ENCODE assay signal across 8 cellular contexts in genomic region chr5:90802695-90803317, GRCh38.
DNase-seq lines count a peak whose midpoint lies in the region; FAIRE-seq and TF ChIP-seq lines count a peak whose summit lies in the region.

No MANE protein-coding gene starts in this region.

- no peaks in the 10 kb centered on the region for H3K9me2 ChIP-seq in MM.1S (replicated peaks; ENCODE audit: insufficient read depth, low read length)

- H3K4me1 ChIP-seq in HAP-1 (no peaks in the 10 kb centered on the region), MM.1S (ENCODE audit: low read length) (no peaks in the 10 kb centered on the region)

- H4K20me1 ChIP-seq in MM.1S (ENCODE audit: insufficient read depth, low read length) = no peaks in the 10 kb centered on the region

- no peaks in the 10 kb centered on the region for H3K79me2 ChIP-seq in MM.1S (ENCODE audit: low read length)

- H3K36me3 ChIP-seq in HAP-1 (replicated peaks) = peaks cover 8% of the 10 kb centered on the region
- H3K36me3 ChIP-seq in MM.1S (replicated peaks; ENCODE audit: insufficient read depth, low read length) = no peaks in the 10 kb centered on the region

- no peak overlapping the region for H3K9ac ChIP-seq in MM.1S (ENCODE audit: low read length)

- FAIRE-seq in G401.6 (lab: Jason Lieb, UNC) (peak; percentile 82), islet of Langerhans (lab: Jason Lieb, UNC) (peak; percentile 82)

- H3K9me3 ChIP-seq in HAP-1 (peaks cover 7% of the 10 kb centered on the region), MM.1S (replicated peaks; ENCODE audit: insufficient read depth, low read length) (no peaks in the 10 kb centered on the region)

- in situ Hi-C loops in HAP-1 (cut with MboI; ENCODE audit: low sequenced_read_pairs) = no loop called here

- TF ChIP-seq CTCF in MM.1S (IDR thresholded peaks at IDR 0.05; ENCODE audit: low read length) = peak; percentile 63
- TF ChIP-seq CTCF in WI38 (IDR thresholded peaks at IDR 0.05; ENCODE audit: low read depth, low read length) = peak; percentile 43

- H3F3A ChIP-seq in MM.1S (ENCODE audit: insufficient read depth, low read length) = no peaks in the 10 kb centered on the region

- H3K4me3 ChIP-seq in HAP-1 = no peak overlapping the region
- H3K4me3 ChIP-seq in MM.1S (ENCODE audit: low read length) = no peak overlapping the region
- H3K4me3 ChIP-seq in WI38 (ENCODE audit: low read depth, low read length) = no peak overlapping the region

- H3K4me2 ChIP-seq in MM.1S (ENCODE audit: low read depth, low read length) = no peak overlapping the region

- H2AFZ ChIP-seq in MM.1S (ENCODE audit: low read length) = no peak overlapping the region

- H3K27me3 ChIP-seq in HAP-1 (ENCODE audit: low read depth) (no peaks in the 10 kb centered on the region), MM.1S (replicated peaks; ENCODE audit: insufficient read depth, low read length) (no peaks in the 10 kb centered on the region)

- DNase-seq in AG08395 (ENCODE audit: low spot score) (peak; percentile 26), HAP-1 (ENCODE audit: low spot score in 2 of 2) (peak; percentile 49 to 55), MM.1S (peak; percentile 35), MV-4-11 (lab: John Stamatoyannopoulos, UW) (no peak)
- DNase-seq in activated CD8-positive, alpha-beta memory T cell treated with anti-CD3 and anti-CD28 coated beads, Interleukin-2, amount 50 U/mL, for 4 hours = no peak

- H3K27ac ChIP-seq in MM.1S (ENCODE audit: low read length) = no peak overlapping the region

Comparison
In these comparisons a context has a peak if more than half of its experiments do, and no peak if none do; other contexts are left out.
1. DNase-seq: peak in AG08395 (single experiment), HAP-1 (2 of 2) and MM.1S (single experiment); none in MV-4-11 (single experiment) and activated CD8-positive, alpha-beta memory T cell treated with anti-CD3 and anti-CD28 coated beads, Interleukin-2, amount 50 U/mL, for 4 hours (single experiment).